In genomic region chr6:37791156-37791919, GRCh38 we compare ENCODE assay signal across 8 cellular contexts. TPM values are rescaled to one million over a fixed set of nuclear protein-coding genes. Genes with fewer than 3 reads are reported as not detected.
DNase-seq lines count a peak whose midpoint lies in the region; ATAC-seq and TF ChIP-seq lines count a peak whose summit lies in the region.

No MANE protein-coding gene starts in this region.

- no peak overlapping the region for H2BK15ac ChIP-seq in mesendoderm (replicated peaks; ENCODE audit: low read depth)

- no peak overlapping the region for H2BK5ac ChIP-seq in mesendoderm (ENCODE audit: low read length)

- no peak overlapping the region for H2AK5ac ChIP-seq in mesendoderm (ENCODE audit: low read length)

- H3K36me3 ChIP-seq in HUES48 (ENCODE audit: control insufficient read depth, insufficient read depth, low read length) (no peaks in the 10 kb centered on the region), mesendoderm (ENCODE audit: control insufficient read depth, insufficient read depth, low read length) (no peaks in the 10 kb centered on the region)

- H3K18ac ChIP-seq in mesendoderm (ENCODE audit: low read length), result no peak overlapping the region

- H3K4me1 ChIP-seq in HUES48 (ENCODE audit: control insufficient read depth, insufficient read depth, low read length) (peaks cover 12% of the 10 kb centered on the region), mesendoderm (ENCODE audit: control insufficient read depth, low read depth, low read length) (peaks cover 2% of the 10 kb centered on the region)

- H3K79me2 ChIP-seq in mesendoderm (ENCODE audit: control insufficient read depth, insufficient read depth, low read length), result no peaks in the 10 kb centered on the region

- no peak overlapping the region for H3K23ac ChIP-seq in mesendoderm (ENCODE audit: low read length)

- intact Hi-C loops in Calu3 (cut with micrococcal nuclease; ENCODE audit: unreplicated experiment), result loop anchor here (1.0 to 2.0 kb wide), 2 partner anchors 69 to 221 kb away; no protein-coding TSS in a partner anchor

- H3K79me1 ChIP-seq in mesendoderm (ENCODE audit: low read length), result no peaks in the 10 kb centered on the region

- H4K5ac ChIP-seq in mesendoderm (ENCODE audit: low read length), result no peak overlapping the region

- H3K36me3 Mint-ChIP-seq in Calu3 (ENCODE audit: insufficient read depth, unreplicated experiment), result peaks cover 7% of the 10 kb centered on the region
- peaks cover 3% of the 10 kb centered on the region for H3K36me3 Mint-ChIP-seq in effector memory CD8-positive, alpha-beta T cell (ENCODE audit: insufficient read depth)

- H3K9me3 ChIP-seq in HUES48 (ENCODE audit: control insufficient read depth, insufficient read depth, low read length), result no peaks in the 10 kb centered on the region

- H3K27ac Mint-ChIP-seq in Calu3 (ENCODE audit: unreplicated experiment), result peak overlapping the region; percentile 22
- peak overlapping the region in 1 of 2 donors; percentile 50 for H3K27ac Mint-ChIP-seq in effector memory CD8-positive, alpha-beta T cell

- BruUV-seq in Calu3 (replicated peaks; lab: Mats Ljungman, UMichigan), result no TSS peak

- H3K9me3 Mint-ChIP-seq in Calu3 (ENCODE audit: low read depth, unreplicated experiment), result no peaks in the 10 kb centered on the region
- no peaks in the 10 kb centered on the region for H3K9me3 Mint-ChIP-seq in effector memory CD8-positive, alpha-beta T cell

- H3K27me3 Mint-ChIP-seq in Calu3 (ENCODE audit: unreplicated experiment), result no peaks in the 10 kb centered on the region
- peaks cover 0 to 9% of the 10 kb centered on the region in 2 donors for H3K27me3 Mint-ChIP-seq in effector memory CD8-positive, alpha-beta T cell

- WGBS in mesendoderm (ENCODE audit: extremely low coverage, insufficient coverage, low lambda C conversion rate), result no CpG with 5 or more reads among the region's 10 CpGs

- H3K4me3 ChIP-seq in HUES48 (ENCODE audit: low read depth, low read length) (no peak overlapping the region), mesendoderm (ENCODE audit: low read length) (no peak overlapping the region)

- CTCF ChIA-PET in Calu3 (lab: Charles Lee), result interaction anchor here (0.6 to 1.4 kb wide), 34 partner anchors 8 to 853 kb away, joined by 3 to 20 read pairs (median 3); partner anchors contain the start of genes MDGA1 and ZFAND3

- peak; percentile 95 for TF ChIP-seq CTCF in Calu3 (IDR thresholded peaks at IDR 0.05; ENCODE audit: unreplicated experiment)

- H3K27me3 ChIP-seq in HUES48 (ENCODE audit: control insufficient read depth, insufficient read depth, low read length) (no peaks in the 10 kb centered on the region), mesendoderm (ENCODE audit: insufficient read depth, low read length, poor library complexity) (no peaks in the 10 kb centered on the region)

- H3K4me1 Mint-ChIP-seq in Calu3 (ENCODE audit: low read depth, unreplicated experiment), result peaks cover 19% of the 10 kb centered on the region
- peaks cover 7 to 9% of the 10 kb centered on the region in 2 donors for H3K4me1 Mint-ChIP-seq in effector memory CD8-positive, alpha-beta T cell (ENCODE audit: low read depth in 2 of 2)

- no peak overlapping the region for H3K56ac ChIP-seq in mesendoderm (ENCODE audit: low read length)

- ATAC-seq in GM21526 (IDR thresholded peaks at IDR 0.05; ENCODE audit: low FRiP score, unreplicated experiment), result peak; percentile 81
- ATAC-seq in effector memory CD8-positive, alpha-beta T cell (replicated peaks), result peak; percentile 100

- H3K9ac ChIP-seq in HUES48 (ENCODE audit: low read depth, low read length) (no peak overlapping the region), mesendoderm (ENCODE audit: low read length) (no peak overlapping the region)

- no peak overlapping the region for H4K8ac ChIP-seq in mesendoderm (ENCODE audit: low read depth, low read length)

- DNase-seq in Calu3 (peak; percentile 98), NOMO-1 treated with dmso at 0.1 percent for 144 hours (lab: John Stamatoyannopoulos, UW; ENCODE audit: unreplicated experiment) (peak; percentile 87), mesendoderm (peak; percentile 99)
- DNase-seq in activated CD8-positive, alpha-beta memory T cell treated with anti-CD3 and anti-CD28 coated beads for 4 hours (ENCODE audit: low read depth in 2 of 2), result peak; percentile 67 to 72
- peak; percentile 67 to 72 (median 68) for DNase-seq in effector memory CD8-positive, alpha-beta T cell
- peak; percentile 61 for DNase-seq in stimulated activated CD8-positive, alpha-beta memory T cell treated with anti-CD3 and anti-CD28 coated beads, Interleukin-2, amount 100 ng/mL, for 1 hour (ENCODE audit: low read depth in 2 of 2)

- H3K4ac ChIP-seq in mesendoderm (ENCODE audit: low read depth, low read length), result no peak overlapping the region

- peak overlapping the region; percentile 18 for H3K4me3 Mint-ChIP-seq in Calu3 (ENCODE audit: low read depth, unreplicated experiment)
- no peak overlapping the region for H3K4me3 Mint-ChIP-seq in effector memory CD8-positive, alpha-beta T cell

- peak overlapping the region; percentile 34 for H3K27ac ChIP-seq in HUES48 (ENCODE audit: low read depth, low read length)
- H3K27ac ChIP-seq in mesendoderm (ENCODE audit: low read depth, low read length), result no peak overlapping the region

- no peak overlapping the region for H3K4me2 ChIP-seq in mesendoderm (ENCODE audit: low read length)

- H2BK120ac ChIP-seq in mesendoderm (ENCODE audit: low read depth, low read length), result no peak overlapping the region

RNA-seq across cellular contexts. Expression of gene ZFAND3, which starts 28.2 kb away (rescaled TPM):
- total RNA-seq in Calu3 (2022), result 75.0 and 80.5 TPM in 2 replicates
- polyA plus RNA-seq in mesendoderm (2013, experiment 1 of 2), result 37.9 TPM
- polyA plus RNA-seq in mesendoderm (2013, experiment 2 of 2), result 41.6 TPM
